In the genomic region with DNA sequence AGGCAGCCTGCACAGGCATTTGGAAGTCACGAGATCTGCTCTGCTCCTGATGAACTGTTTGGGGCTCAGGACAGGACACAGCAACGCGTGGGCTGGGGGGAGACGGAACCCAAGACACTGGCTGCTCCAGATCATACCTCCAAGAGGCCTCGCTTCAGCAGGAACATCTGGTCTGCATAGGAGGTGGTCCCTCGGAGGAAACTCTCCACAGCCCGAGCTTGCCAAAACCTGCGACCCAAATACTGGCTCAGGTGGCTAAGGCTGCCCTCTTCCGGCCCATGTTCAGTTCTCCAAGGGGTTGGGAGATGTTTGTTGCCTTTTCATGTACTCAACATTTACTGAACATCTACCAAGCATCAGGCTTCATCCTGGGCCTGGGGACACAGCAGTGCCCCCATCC, we compare ENCODE assay signal across 22 cellular contexts. TPM values are rescaled to one million over a fixed set of nuclear protein-coding genes. Genes with fewer than 3 reads are reported as not detected.
DNase-seq lines count a peak whose midpoint lies in the region; ATAC-seq and TF ChIP-seq lines count a peak whose summit lies in the region.
"Had no signal": no experiment of that assay in that cellular context is flagged by ENCODE, and none has a peak within 500 bp of the region (broad histone marks: within the 10 kb centered on the region; RNA-seq: fewer than 3 reads in every experiment).

No MANE protein-coding gene starts in this region.

- no peak overlapping the region for H3K27ac Mint-ChIP-seq in WTC11
- H3K27ac Mint-ChIP-seq: HFFc6, mesothelial cell of epicardium, nephron progenitor cell had no signal

- H3K9me3 ChIP-seq in AG04450 (ENCODE audit: control insufficient read depth, insufficient read depth, low read length) (no peaks in the 10 kb centered on the region), heart right ventricle (no peaks in the 10 kb centered on the region)
- H3K9me3 ChIP-seq: esophagus muscularis mucosa, gastroesophageal sphincter, prostate gland had no signal

- H3K4me3 ChIP-seq in AG04450 (ENCODE audit: low read depth, low read length) (no peak overlapping the region), heart right ventricle (no peak overlapping the region)
- H3K4me3 ChIP-seq: esophagus muscularis mucosa, gastroesophageal sphincter, prostate gland had no signal

- H3K4me1 Mint-ChIP-seq in WTC11, result no peaks in the 10 kb centered on the region
- H3K4me1 Mint-ChIP-seq: mesothelial cell of epicardium, nephron progenitor cell had no signal

- 67 to 76% methylated on average over 9 of the region's 9 CpGs for WGBS in heart right ventricle, 2 donors

- TF ChIP-seq CTCF in AG04450 (IDR thresholded peaks at IDR 0.05; ENCODE audit: low read depth, low read length) (no peak), WTC11 (IDR thresholded peaks at IDR 0.05) (no peak), heart right ventricle (IDR thresholded peaks at IDR 0.05) (peak in 4 of 9 donors; percentile 23 to 40 (median 33))

- peaks cover 3 to 100% (median 77%) of the 10 kb centered on the region in 9 donors for H3K36me3 ChIP-seq in heart right ventricle

- H3K9me3 Mint-ChIP-seq in WTC11, result no peaks in the 10 kb centered on the region
- H3K9me3 Mint-ChIP-seq: CD14-positive monocyte, HFFc6, mesothelial cell of epicardium, nephron progenitor cell had no signal

- no peaks in the 10 kb centered on the region for H3K27me3 ChIP-seq in AG04450 (ENCODE audit: control insufficient read depth, insufficient read depth, low read length)
- H3K27me3 ChIP-seq in heart right ventricle, result no peaks in the 10 kb centered on the region
- H3K27me3 ChIP-seq: esophagus muscularis mucosa, gastroesophageal sphincter had no signal

- POLR2A ChIA-PET in AG04450 (lab: Yijun Ruan, JAX) (no interaction called here), WTC11 (lab: Charles Lee) (no interaction called here)

- CTCF ChIA-PET in AG04450 (lab: Charles Lee), result interaction anchor here (0.9 kb wide), 1 partner anchor 261 kb away, joined by 4 read pairs; no protein-coding TSS in a partner anchor
- CTCF ChIA-PET in WTC11 (lab: Charles Lee), result interaction anchor here (1.7 kb wide), 1 partner anchor 132 kb away, joined by 4 read pairs; no protein-coding TSS in a partner anchor

- DNase-seq in AG04450 (ENCODE audit: low read depth, low spot score) (no peak), WTC11 (ENCODE audit: low spot score) (peak; percentile 6), heart right ventricle (no peak), posterior cingulate gyrus (peak in 8 of 10 donors; percentile 4 to 77 (median 9)), LoVo (ENCODE audit: low spot score) (no peak), NOMO-1 treated with dmso at 0.1 percent for 144 hours (lab: John Stamatoyannopoulos, UW; ENCODE audit: unreplicated experiment) (no peak), kidney glomerular epithelial cell (lab: John Stamatoyannopoulos, UW) (no peak)
- DNase-seq: activated CD4-positive, alpha-beta T cell treated with anti-CD3 and anti-CD28 coated beads for 4 hours; cerebellar nuclear complex; effector memory CD4-positive, alpha-beta T cell; HFFc6; NCI-H1105 treated with DMSO at 0.1 percent for 48 hours; NCI-H2081; NCI-H510A; nephron progenitor cell had no signal

- intact Hi-C loops in heart right ventricle (cut with DNase I), result loop anchor here in 1 of 10 donors (5.0 kb wide), 1 partner anchor 135 kb away; the partner anchor contains the start of gene GGT7
- intact Hi-C loops in posterior cingulate gyrus (cut with DNase I), result no loop called here

- no peaks in the 10 kb centered on the region for H3K27me3 Mint-ChIP-seq in WTC11 (ENCODE audit: low read depth)

- ATAC-seq in WTC11 (no peak), heart right ventricle (peak in 7 of 8 donors; percentile 0 to 30 (median 5)), HG02852 (IDR thresholded peaks at IDR 0.05; ENCODE audit: unreplicated experiment) (no peak)
- ATAC-seq: gastroesophageal sphincter had no signal

- H3K27ac ChIP-seq in AG04450 (ENCODE audit: low read depth, low read length) (peak overlapping the region; percentile 39), heart right ventricle (peak overlapping the region in 2 of 10 donors; percentile 31 to 41)
- H3K27ac ChIP-seq: esophagus muscularis mucosa, gastroesophageal sphincter, prostate gland, RWPE1 had no signal

- H3K4me3 Mint-ChIP-seq in WTC11, result no peak overlapping the region
- H3K4me3 Mint-ChIP-seq: CD14-positive monocyte, HFFc6, mesothelial cell of epicardium, nephron progenitor cell had no signal

- peaks cover 77% of the 10 kb centered on the region for H3K36me3 Mint-ChIP-seq in WTC11

- H3K4me1 ChIP-seq in heart right ventricle, result peaks cover 0 to 29% (median 2%) of the 10 kb centered on the region in 9 donors
- H3K4me1 ChIP-seq: prostate gland had no signal

TF ChIP-seq in WTC11, 78 proteins besides CTCF, POLR2A, EP300 and RAD21:
- no peak for TF ChIP-seq NFATC4 (CRISPR knock-in tag; IDR thresholded peaks at IDR 0.05)
- TF ChIP-seq ZBTB21 (CRISPR knock-in tag; IDR thresholded peaks at IDR 0.05; ENCODE audit: borderline replicate concordance), result no peak

RNA-seq across cellular contexts. Expression of gene MYH7B, which starts 51.7 kb away (rescaled TPM):
- 0.02 and 0.20 TPM in 2 replicates for polyA plus RNA-seq in AG04450 (2011; rRNA removed)
- polyA minus RNA-seq in AG04450 (2011; rRNA and poly(A)+ RNA removed), result 0.13 TPM in 1 of 2 replicates, not detected in the other
- total RNA-seq in WTC11 (2021), result 0.66 to 1.0 TPM (median 0.98 TPM) in 3 replicates
- total RNA-seq in heart right ventricle, result 100 to 1,000 TPM; 117 to 318 (median 182) TPM
- 100 to 1,000 TPM in 1 of 2 donors, 10 to 100 TPM in 1; 22.1 to 962 TPM for polyA plus RNA-seq in heart right ventricle
- polyA plus RNA-seq: CD14-positive monocyte had no signal

RNA-seq across cellular contexts. Expression of gene GSS, which starts 51.8 kb away (rescaled TPM):
- polyA plus RNA-seq in AG04450 (2011; rRNA removed) (71.6 and 77.4 TPM in 2 replicates), heart right ventricle (10 to 100 TPM; 30.6 to 60.4 TPM)
- 39.0 and 54.1 TPM in 2 replicates for polyA minus RNA-seq in AG04450 (2011; rRNA and poly(A)+ RNA removed)
- total RNA-seq in WTC11 (2021) (40.7 to 47.3 TPM (median 46.7 TPM) in 3 replicates), heart right ventricle (10 to 100 TPM; 20.0 to 33.2 (median 24.7) TPM)

Comparison
In these comparisons a context has a peak if more than half of its experiments do, and no peak if none do; other contexts are left out.
1. DNase-seq: peak in WTC11 (single experiment) and posterior cingulate gyrus (8 of 10); none in AG04450 (single experiment), heart right ventricle (0 of 2), LoVo (single experiment), NOMO-1 treated with dmso at 0.1 percent for 144 hours (single experiment) and kidney glomerular epithelial cell (single experiment).
2. ATAC-seq: peak in heart right ventricle (7 of 8); none in WTC11 (single experiment) and HG02852 (single experiment).
3. RNA of gene MYH7B, which starts 51.7 kb away (total RNA-seq): 117 to 318 TPM in heart right ventricle; 0.66 to 1.0 TPM in WTC11; every median in the first group is over 10 times any median in the second.